In the genomic region with DNA sequence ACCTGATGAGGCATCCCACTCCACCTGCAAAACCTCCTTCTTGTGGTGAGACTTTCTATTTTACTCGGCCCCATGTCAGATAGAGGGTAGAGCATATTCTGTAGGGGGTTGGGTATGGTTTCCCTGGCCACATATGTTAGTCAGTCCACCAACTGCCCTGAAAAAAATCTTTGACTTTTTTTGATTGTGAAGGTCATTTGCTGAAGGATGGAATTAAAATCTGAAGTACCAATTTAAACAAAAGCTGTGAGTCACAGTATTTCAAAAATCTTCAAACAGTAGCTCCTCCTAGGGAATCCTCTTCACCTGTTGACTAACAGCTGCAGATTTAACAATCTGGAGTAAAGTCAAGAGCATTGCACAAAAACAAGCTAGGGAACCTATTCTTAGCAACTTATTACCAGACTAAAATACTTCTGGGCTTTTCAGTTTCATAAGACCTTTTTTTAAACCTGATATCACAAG, we compare ENCODE assay signal across 13 cellular contexts. TPM values are rescaled to one million over a fixed set of nuclear protein-coding genes. Genes with fewer than 3 reads are reported as not detected.
DNase-seq lines count a peak whose midpoint lies in the region; ATAC-seq and TF ChIP-seq lines count a peak whose summit lies in the region.
"Had no signal": no experiment of that assay in that cellular context is flagged by ENCODE, and none has a peak within 500 bp of the region (broad histone marks: within the 10 kb centered on the region; RNA-seq: fewer than 3 reads in every experiment).

No MANE protein-coding gene starts in this region.

- H3K27ac Mint-ChIP-seq in activated CD8-positive, alpha-beta memory T cell treated with anti-CD3 and anti-CD28 coated beads, Interleukin-2, amount 10 ng/mL, durations not matched to agents 7 days and 5 days: no peak overlapping the region
- H3K27ac Mint-ChIP-seq in osteocyte (ENCODE audit: unreplicated experiment): no peak overlapping the region
- H3K27ac Mint-ChIP-seq: endodermal cell had no signal

- H3K36me3 Mint-ChIP-seq in activated CD8-positive, alpha-beta memory T cell treated with anti-CD3 and anti-CD28 coated beads, Interleukin-2, amount 10 ng/mL, durations not matched to agents 7 days and 5 days: no peaks in the 10 kb centered on the region
- no peaks in the 10 kb centered on the region for H3K36me3 Mint-ChIP-seq in osteocyte (ENCODE audit: unreplicated experiment)

- no peak overlapping the region for H3K4me3 Mint-ChIP-seq in activated CD8-positive, alpha-beta memory T cell treated with anti-CD3 and anti-CD28 coated beads, Interleukin-2, amount 10 ng/mL, durations not matched to agents 7 days and 5 days
- no peak overlapping the region for H3K4me3 Mint-ChIP-seq in osteocyte (ENCODE audit: unreplicated experiment)
- H3K4me3 Mint-ChIP-seq: endodermal cell had no signal

- peak overlapping the region; percentile 98 for H3K27ac ChIP-seq in skeletal muscle tissue (ENCODE audit: low read depth, low read length)

- H3K4me1 Mint-ChIP-seq in activated CD8-positive, alpha-beta memory T cell treated with anti-CD3 and anti-CD28 coated beads, Interleukin-2, amount 10 ng/mL, durations not matched to agents 7 days and 5 days: peaks cover 8% of the 10 kb centered on the region
- H3K4me1 Mint-ChIP-seq in osteocyte (ENCODE audit: unreplicated experiment): no peaks in the 10 kb centered on the region

- ATAC-seq in activated CD8-positive, alpha-beta memory T cell treated with anti-CD3 and anti-CD28 coated beads, Interleukin-2, amount 10 ng/mL, durations not matched to agents 7 days and 5 days: peak; percentile 36
- ATAC-seq in GM21529 (IDR thresholded peaks at IDR 0.05; ENCODE audit: unreplicated experiment) (peak; percentile 93), HG03342 (IDR thresholded peaks at IDR 0.05; ENCODE audit: unreplicated experiment) (peak; percentile 90), mucosa of descending colon (no peak)

- no peaks in the 10 kb centered on the region for H3K36me3 ChIP-seq in skeletal muscle tissue (ENCODE audit: control insufficient read depth in 3 of 3, insufficient read depth in 3 of 3, low read length in 3 of 3)
- no peaks in the 10 kb centered on the region for H3K36me3 ChIP-seq in mucosa of descending colon (ENCODE audit: low read depth)

- H3K4me1 ChIP-seq in skeletal muscle tissue (ENCODE audit: control insufficient read depth in 3 of 3, insufficient read depth in 3 of 3, low read length in 3 of 3) (peaks cover 11 to 24% (median 19%) of the 10 kb centered on the region in 3 donors), mucosa of descending colon (ENCODE audit: low read depth) (no peaks in the 10 kb centered on the region)

- DNase-seq in activated CD8-positive, alpha-beta memory T cell treated with anti-CD3 and anti-CD28 coated beads, Interleukin-2, amount 10 ng/mL, durations not matched to agents 7 days and 5 days: no peak
- no peak for DNase-seq in activated CD8-positive, alpha-beta memory T cell treated with anti-CD3 and anti-CD28 coated beads for 24 hours
- DNase-seq in mucosa of descending colon (no peak), osteocyte (ENCODE audit: extremely low spot score, unreplicated experiment) (no peak), NCI-H2029 treated with DMSO at 0.1 percent for 48 hours (lab: John Stamatoyannopoulos, UW) (no peak)
- DNase-seq: activated naive CD4-positive, alpha-beta T cell treated with Interleukin-2 at 50 U/mL for 16 hours; NCI-H2029; substantia nigra had no signal

- H3K27me3 ChIP-seq in skeletal muscle tissue (ENCODE audit: control insufficient read depth in 3 of 3, insufficient read depth in 3 of 3, low read length in 3 of 3): no peaks in the 10 kb centered on the region

- H3K9me3 ChIP-seq in skeletal muscle tissue (ENCODE audit: control insufficient read depth in 3 of 3, low read length in 3 of 3) (no peaks in the 10 kb centered on the region), mucosa of descending colon (no peaks in the 10 kb centered on the region)

- H3K27me3 Mint-ChIP-seq in activated CD8-positive, alpha-beta memory T cell treated with anti-CD3 and anti-CD28 coated beads, Interleukin-2, amount 10 ng/mL, durations not matched to agents 7 days and 5 days: peaks cover 64% of the 10 kb centered on the region
- H3K27me3 Mint-ChIP-seq in osteocyte (ENCODE audit: unreplicated experiment): peaks cover 29% of the 10 kb centered on the region

- CTCF ChIA-PET in activated CD8-positive, alpha-beta memory T cell treated with anti-CD3 and anti-CD28 coated beads, Interleukin-2, amount 10 ng/mL, durations not matched to agents 7 days and 5 days (lab: Charles Lee): no interaction called here

- TF ChIP-seq CTCF in mucosa of descending colon (IDR thresholded peaks at IDR 0.05): no peak
- TF ChIP-seq CTCF in osteocyte (IDR thresholded peaks at IDR 0.05): no peak

- H3K4me3 ChIP-seq in skeletal muscle tissue (ENCODE audit: low read length in 3 of 3): no peak overlapping the region
- no peak overlapping the region for H3K4me3 ChIP-seq in mucosa of descending colon

- H3K9me3 Mint-ChIP-seq in activated CD8-positive, alpha-beta memory T cell treated with anti-CD3 and anti-CD28 coated beads, Interleukin-2, amount 10 ng/mL, durations not matched to agents 7 days and 5 days (ENCODE audit: low read depth): no peaks in the 10 kb centered on the region
- no peaks in the 10 kb centered on the region for H3K9me3 Mint-ChIP-seq in osteocyte (ENCODE audit: unreplicated experiment)
- H3K9me3 Mint-ChIP-seq: endodermal cell had no signal

- H3K9ac ChIP-seq in skeletal muscle tissue (ENCODE audit: low read depth in 1 of 3, low read length in 3 of 3): peak overlapping the region; percentile 27 to 61 (median 38)

- intact Hi-C loops in mucosa of descending colon (cut with DNase I, micrococcal nuclease): loop anchor here in 1 of 2 donors (10.0 kb wide), 1 partner anchor 115 kb away; no protein-coding TSS in a partner anchor

RNA-seq across cellular contexts. Expression of gene CCDC110, which starts 8.0 kb away (rescaled TPM):
- not detected for total RNA-seq in activated CD8-positive, alpha-beta memory T cell treated with anti-CD3 and anti-CD28 coated beads, Interleukin-2, amount 10 ng/mL, durations not matched to agents 7 days and 5 days
- total RNA-seq in skeletal muscle tissue: 0.52 TPM
- total RNA-seq in mucosa of descending colon: 1 to 10 TPM in 2 of 3 donors, under 1 TPM in 1; 0.69 to 5.4 (median 1.8) TPM
- 0.73 and 0.76 TPM in 2 replicates for total RNA-seq in osteocyte
- total RNA-seq: T-helper 1 cell treated with Interleukin-12 subunit alpha and Interleukin-12 subunit beta and Interleukin-4 antibody, amounts not matched to agents 30 ng/mL and 1 ng/mL, for 36 hours had no signal

RNA-seq across cellular contexts. Expression of gene UFSP2, which starts 53.8 kb away (rescaled TPM):
- 10 to 100 TPM; 17.5 to 18.1 TPM for total RNA-seq in activated CD8-positive, alpha-beta memory T cell treated with anti-CD3 and anti-CD28 coated beads, Interleukin-2, amount 10 ng/mL, durations not matched to agents 7 days and 5 days
- 62.6 TPM for total RNA-seq in skeletal muscle tissue
- total RNA-seq in mucosa of descending colon: 10 to 100 TPM; 19.3 to 32.9 (median 20.2) TPM
- 26.5 and 28.6 TPM in 2 replicates for total RNA-seq in osteocyte

RNA-seq across cellular contexts. Expression of gene PDLIM3, which starts 55.8 kb away (rescaled TPM):
- not detected for total RNA-seq in activated CD8-positive, alpha-beta memory T cell treated with anti-CD3 and anti-CD28 coated beads, Interleukin-2, amount 10 ng/mL, durations not matched to agents 7 days and 5 days
- total RNA-seq in skeletal muscle tissue (415 TPM), mucosa of descending colon (100 to 1,000 TPM in 1 of 3 donors, 10 to 100 TPM in 1, 1 to 10 TPM in 1; 8.9 to 193 (median 16.5) TPM), osteocyte (2.1 and 2.8 TPM in 2 replicates)
- total RNA-seq: T-helper 1 cell treated with Interleukin-12 subunit alpha and Interleukin-12 subunit beta and Interleukin-4 antibody, amounts not matched to agents 30 ng/mL and 1 ng/mL, for 36 hours had no signal
